In genomic region chr9:134546231-134546731, GRCh38 we compare ENCODE assay signal across 13 cellular contexts.
A peak's percentile ranks its signal among the peaks of the same experiment; 100 is the strongest.
DNase-seq lines count a peak whose midpoint lies in the region; ATAC-seq and TF ChIP-seq lines count a peak whose summit lies in the region.
"Had no signal": no experiment of that assay in that cellular context is flagged by ENCODE, and none has a peak within 500 bp of the region (broad histone marks: within the 10 kb centered on the region; RNA-seq: fewer than 3 reads in every experiment).

No MANE protein-coding gene starts in this region.

- no peaks in the 10 kb centered on the region for H3F3A ChIP-seq in GM23338 (replicated peaks; ENCODE audit: low read depth)

- POLR2A ChIA-PET in Caco-2 (lab: Charles Lee): no interaction called here

- no peak for DNase-seq in NT2/D1 (ENCODE audit: low read depth, low spot score)
- peak in 2 of 3 donors; percentile 24 to 40 for DNase-seq in mucosa of descending colon
- DNase-seq in testis: peak; percentile 33
- DNase-seq in Caco-2: no peak
- DNase-seq in T-helper 2 cell: no peak
- no peak for DNase-seq in ovary
- no peak for DNase-seq in GM23338 (ENCODE audit: low spot score)
- DNase-seq: activated CD4-positive, alpha-beta T cell treated with anti-CD3 and anti-CD28 coated beads, Interleukin-2, amount 10 ng/mL, durations not matched to agents 7 days and 5 days; activated naive CD4-positive, alpha-beta T cell treated with Interleukin-2 at 50 U/mL for 16 hours; DMS53; NCI-H1092 treated with DMSO at 0.1 percent for 48 hours had no signal

- CTCF ChIA-PET in Caco-2 (lab: Charles Lee): no interaction called here

- H3K9me3 Mint-ChIP-seq in Caco-2 (ENCODE audit: unreplicated experiment) (no peaks in the 10 kb centered on the region), GM23338 (peaks cover 3% of the 10 kb centered on the region; the same call in 1 of the 3 replicates)
- H3K9me3 Mint-ChIP-seq: activated CD4-positive, alpha-beta T cell treated with anti-CD3 and anti-CD28 coated beads, Interleukin-2, amount 10 ng/mL, durations not matched to agents 7 days and 5 days had no signal

- H3K9me3 ChIP-seq in NT2/D1 (ENCODE audit: insufficient read depth, low read length) (peaks cover 7% of the 10 kb centered on the region; the same call in 1 of the 2 replicates), esophagus (ENCODE audit: control insufficient read depth in 2 of 2, insufficient read depth in 1 of 2, low read depth in 1 of 2, low read length in 1 of 2) (no peaks in the 10 kb centered on the region), mucosa of descending colon (no peaks in the 10 kb centered on the region), testis (no peaks in the 10 kb centered on the region), Caco-2 (no peaks in the 10 kb centered on the region), ovary (no peaks in the 10 kb centered on the region)
- H3K9me3 ChIP-seq: pancreas had no signal

- peaks cover 6% of the 10 kb centered on the region for H3K36me3 Mint-ChIP-seq in Caco-2 (ENCODE audit: insufficient read depth, unreplicated experiment)
- peaks cover 2% of the 10 kb centered on the region; the same call in 1 of the 3 replicates for H3K36me3 Mint-ChIP-seq in GM23338 (ENCODE audit: low read depth)

- TF ChIP-seq POLR2A in testis (IDR thresholded peaks at IDR 0.05): no peak
- no peak for TF ChIP-seq POLR2A in ovary (IDR thresholded peaks at IDR 0.05)

- H3K27ac ChIP-seq in esophagus (ENCODE audit: low read depth in 2 of 2, low read length in 1 of 2) (peak overlapping the region; percentile 50 to 58), testis (no peak overlapping the region), ovary (no peak overlapping the region), GM23338 (ENCODE audit: low read depth) (no peak overlapping the region)

- no peak overlapping the region for H3K4me2 ChIP-seq in GM23338

- intact Hi-C loops in mucosa of descending colon (cut with DNase I, micrococcal nuclease) (no loop called here), testis (cut with DNase I; ENCODE audit: low total_unique reads) (no loop called here), Caco-2 (cut with micrococcal nuclease; ENCODE audit: unreplicated experiment) (loop anchor here (10.0 kb wide), 1 partner anchor 99 kb away; the partner anchor contains the start of gene COL5A1), ovary (cut with DNase I) (no loop called here)

- H3K27ac Mint-ChIP-seq in Caco-2 (ENCODE audit: unreplicated experiment): no peak overlapping the region
- no peak overlapping the region for H3K27ac Mint-ChIP-seq in GM23338
- H3K27ac Mint-ChIP-seq: activated CD4-positive, alpha-beta T cell treated with anti-CD3 and anti-CD28 coated beads, Interleukin-2, amount 10 ng/mL, durations not matched to agents 7 days and 5 days had no signal

- H3K79me2 ChIP-seq in GM23338 (replicated peaks; ENCODE audit: insufficient read depth): no peaks in the 10 kb centered on the region

- no TSS peak for BruUV-seq in Caco-2 (replicated peaks; lab: Mats Ljungman, UMichigan)

- no peak overlapping the region for H2AFZ ChIP-seq in GM23338

- H3K9ac ChIP-seq in NT2/D1 (ENCODE audit: insufficient read length, low read depth): peak overlapping the region; percentile 36

- H3K4me1 ChIP-seq in NT2/D1 (ENCODE audit: insufficient read depth, insufficient read length) (peaks cover 14% of the 10 kb centered on the region), esophagus (ENCODE audit: control insufficient read depth in 2 of 2, insufficient read depth in 2 of 2, low read length in 1 of 2) (no peaks in the 10 kb centered on the region), mucosa of descending colon (ENCODE audit: low read depth) (no peaks in the 10 kb centered on the region), testis (peaks cover 7% of the 10 kb centered on the region), Caco-2 (peaks cover 9% of the 10 kb centered on the region), ovary (ENCODE audit: insufficient read depth) (peaks cover 6% of the 10 kb centered on the region), GM23338 (ENCODE audit: insufficient read depth) (0 out of 2 replicates have a peak, but pooled peaks cover 3% of the 10 kb centered on the region)
- H3K4me1 ChIP-seq: pancreas had no signal

- H3K4me3 Mint-ChIP-seq in Caco-2 (ENCODE audit: unreplicated experiment) (no peak overlapping the region), GM23338 (no peak overlapping the region)
- H3K4me3 Mint-ChIP-seq: activated CD4-positive, alpha-beta T cell treated with anti-CD3 and anti-CD28 coated beads, Interleukin-2, amount 10 ng/mL, durations not matched to agents 7 days and 5 days had no signal

- H3K4me1 Mint-ChIP-seq in Caco-2 (ENCODE audit: low read depth, unreplicated experiment) (no peaks in the 10 kb centered on the region), GM23338 (peaks cover 10% of the 10 kb centered on the region; the same call in 2 of the 3 replicates)
- H3K4me1 Mint-ChIP-seq: activated CD4-positive, alpha-beta T cell treated with anti-CD3 and anti-CD28 coated beads, Interleukin-2, amount 10 ng/mL, durations not matched to agents 7 days and 5 days had no signal

- no peaks in the 10 kb centered on the region for H4K20me1 ChIP-seq in GM23338 (replicated peaks; ENCODE audit: insufficient read depth)

- ATAC-seq in mucosa of descending colon: peak; percentile 35
- ATAC-seq in GM23338: no peak

- WGBS in esophagus, 2 donors: 24 to 36% methylated on average over 14 of the region's 14 CpGs
- WGBS in testis, 2 donors: 48 to 65% methylated on average over 14 of the region's 14 CpGs
- WGBS in ovary, 3 donors: 16 to 25% (median 17%) methylated on average over 14 of the region's 14 CpGs

- TF ChIP-seq CTCF in mucosa of descending colon (IDR thresholded peaks at IDR 0.05) (no peak), testis (IDR thresholded peaks at IDR 0.05) (no peak), Caco-2 (IDR thresholded peaks at IDR 0.05; ENCODE audit: insufficient read depth in 1 of 2, low read depth in 1 of 2, low read length in 1 of 2, severe bottlenecking in 1 of 2, unreplicated experiment in 1 of 2) (no peak), ovary (IDR thresholded peaks at IDR 0.05) (no peak), GM23338 (conservative IDR thresholded peaks at IDR 0.05; ENCODE audit: low read depth in 2 of 2) (no peak)

- no peaks in the 10 kb centered on the region for H3K9me2 ChIP-seq in GM23338 (ENCODE audit: insufficient read depth)

- H3K4me3 ChIP-seq in NT2/D1 (ENCODE audit: insufficient read length, low read depth) (no peak overlapping the region), esophagus (ENCODE audit: low read depth in 1 of 2, low read length in 2 of 2) (no peak overlapping the region), mucosa of descending colon (no peak overlapping the region), testis (no peak overlapping the region), Caco-2 (ENCODE audit: low read depth, low read length) (no peak overlapping the region), ovary (no peak overlapping the region), GM23338 (no peak overlapping the region)
- H3K4me3 ChIP-seq: pancreas had no signal

- no peaks in the 10 kb centered on the region for H3K27me3 ChIP-seq in NT2/D1 (ENCODE audit: insufficient read depth, insufficient read length)
- H3K27me3 ChIP-seq in esophagus (ENCODE audit: control insufficient read depth in 1 of 2, insufficient read depth in 2 of 2, low read length in 2 of 2): no peaks in the 10 kb centered on the region
- H3K27me3 ChIP-seq in testis: no peaks in the 10 kb centered on the region
- H3K27me3 ChIP-seq in Caco-2 (replicated peaks; ENCODE audit: control insufficient read depth, insufficient read depth, low read length): no peaks in the 10 kb centered on the region
- H3K27me3 ChIP-seq in ovary: no peaks in the 10 kb centered on the region
- no peaks in the 10 kb centered on the region for H3K27me3 ChIP-seq in GM23338 (ENCODE audit: insufficient read depth)
- H3K27me3 ChIP-seq: pancreas had no signal

- H3K27me3 Mint-ChIP-seq in Caco-2 (ENCODE audit: insufficient read depth, unreplicated experiment) (no peaks in the 10 kb centered on the region), GM23338 (ENCODE audit: insufficient read depth, low read depth, poor library complexity) (peaks cover 4% of the 10 kb centered on the region)
- H3K27me3 Mint-ChIP-seq: activated CD4-positive, alpha-beta T cell treated with anti-CD3 and anti-CD28 coated beads, Interleukin-2, amount 10 ng/mL, durations not matched to agents 7 days and 5 days had no signal

- no peak for TF ChIP-seq EP300 in ovary (IDR thresholded peaks at IDR 0.05)

- H3K36me3 ChIP-seq in NT2/D1 (ENCODE audit: insufficient read depth, insufficient read length, low read length) (no peaks in the 10 kb centered on the region), esophagus (ENCODE audit: control insufficient read depth in 2 of 2, insufficient read depth in 2 of 2, low read length in 1 of 2) (no peaks in the 10 kb centered on the region), mucosa of descending colon (ENCODE audit: low read depth) (no peaks in the 10 kb centered on the region), testis (ENCODE audit: low read depth, missing control alignments) (no peaks in the 10 kb centered on the region), Caco-2 (ENCODE audit: control insufficient read depth, insufficient read depth, low read length) (no peaks in the 10 kb centered on the region), ovary (no peaks in the 10 kb centered on the region), GM23338 (ENCODE audit: insufficient read depth) (no peaks in the 10 kb centered on the region)
- H3K36me3 ChIP-seq: pancreas had no signal

TF ChIP-seq in GM23338, 12 proteins besides CTCF, POLR2A, EP300 and RAD21 (continues in another document):
- TF ChIP-seq, protein P1, sequence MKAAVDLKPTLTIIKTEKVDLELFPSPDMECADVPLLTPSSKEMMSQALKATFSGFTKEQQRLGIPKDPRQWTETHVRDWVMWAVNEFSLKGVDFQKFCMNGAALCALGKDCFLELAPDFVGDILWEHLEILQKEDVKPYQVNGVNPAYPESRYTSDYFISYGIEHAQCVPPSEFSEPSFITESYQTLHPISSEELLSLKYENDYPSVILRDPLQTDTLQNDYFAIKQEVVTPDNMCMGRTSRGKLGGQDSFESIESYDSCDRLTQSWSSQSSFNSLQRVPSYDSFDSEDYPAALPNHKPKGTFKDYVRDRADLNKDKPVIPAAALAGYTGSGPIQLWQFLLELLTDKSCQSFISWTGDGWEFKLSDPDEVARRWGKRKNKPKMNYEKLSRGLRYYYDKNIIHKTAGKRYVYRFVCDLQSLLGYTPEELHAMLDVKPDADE (IDR thresholded peaks at IDR 0.05): no peak
- TF ChIP-seq JUNB (IDR thresholded peaks at IDR 0.05; ENCODE audit: unreplicated experiment) (no peak), EZH2phosphoT487 (IDR thresholded peaks at IDR 0.05; ENCODE audit: unreplicated experiment) (no peak), STAT1 (IDR thresholded peaks at IDR 0.05; ENCODE audit: unreplicated experiment) (no peak)

Comparison
In these comparisons a context has a peak if more than half of its experiments do, and no peak if none do; other contexts are left out.
1. DNase-seq: peak in mucosa of descending colon (2 of 3) and testis (single experiment); none in NT2/D1 (single experiment), Caco-2 (0 of 2), T-helper 2 cell (0 of 5), ovary (0 of 5) and GM23338 (single experiment).
2. H3K27ac ChIP-seq: peak in esophagus (2 of 2); none in testis (0 of 2), ovary (0 of 2) and GM23338 (single experiment).